In the genomic region with DNA sequence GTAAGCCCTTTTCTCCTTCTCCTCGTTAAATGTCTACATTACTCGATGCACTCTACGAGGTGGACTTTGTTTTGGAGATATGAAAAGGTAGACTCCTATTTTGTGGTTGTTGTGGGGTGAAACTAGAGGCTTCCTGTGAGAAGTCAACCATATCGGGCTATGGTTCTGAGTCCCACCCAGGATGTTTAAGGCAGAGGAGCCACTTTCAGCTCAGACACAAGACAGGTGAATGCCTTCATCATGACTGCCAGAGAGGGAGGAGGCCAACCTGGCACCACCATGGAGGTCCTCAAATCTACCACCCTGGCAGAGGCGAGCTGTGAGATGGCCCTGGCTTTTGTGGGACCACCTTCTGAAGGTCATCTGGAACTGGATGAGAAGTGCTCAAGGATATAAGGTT, we compare ENCODE assay signal across 12 cellular contexts.
DNase-seq lines count a peak whose midpoint lies in the region; ATAC-seq and TF ChIP-seq lines count a peak whose summit lies in the region.
"Had no signal": no experiment of that assay in that cellular context is flagged by ENCODE, and none has a peak within 500 bp of the region (broad histone marks: within the 10 kb centered on the region; RNA-seq: fewer than 3 reads in every experiment).

No MANE protein-coding gene starts in this region.

- DNase-seq in stimulated activated CD4-positive, alpha-beta T cell treated with anti-CD3 and anti-CD28 coated beads, Interleukin-15, amount 100 ng/mL, for 24 hours = peak; percentile 34
- no peak for DNase-seq in stimulated activated CD4-positive, alpha-beta T cell treated with anti-CD3 and anti-CD28 coated beads, Interleukin-2, amount 100 ng/mL, for 24 hours
- DNase-seq in activated effector memory CD4-positive, alpha-beta T cell treated with anti-CD3 and anti-CD28 coated beads, Interleukin-2, amount 50 U/mL, for 16 hours = peak; percentile 69
- DNase-seq in NCI-H2107 (lab: John Stamatoyannopoulos, UW) = no peak
- no peak for DNase-seq in erythroblast (lab: John Stamatoyannopoulos, UW)
- DNase-seq in A172 (ENCODE audit: low spot score) = no peak
- DNase-seq: hippocampal formation, NCI-H774, right cardiac atrium, SW 1271 had no signal

- no peak for TF ChIP-seq POLR2A in erythroblast (IDR thresholded peaks at IDR 0.05; ENCODE audit: low read length)

- no peaks in the 10 kb centered on the region for H3K9me3 Mint-ChIP-seq in stimulated activated naive CD8-positive, alpha-beta T cell treated with anti-CD3 and anti-CD28 coated beads, Interleukin-15, Interleukin-2, amounts not matched to agents 100 ng/mL and 50 ng/mL, for 24 hours

- peaks cover 94% of the 10 kb centered on the region for H3K4me1 Mint-ChIP-seq in stimulated activated naive CD8-positive, alpha-beta T cell treated with anti-CD3 and anti-CD28 coated beads, Interleukin-15, Interleukin-2, amounts not matched to agents 100 ng/mL and 50 ng/mL, for 24 hours (ENCODE audit: low read depth)

- H3K27me3 Mint-ChIP-seq in stimulated activated naive CD8-positive, alpha-beta T cell treated with anti-CD3 and anti-CD28 coated beads, Interleukin-15, Interleukin-2, amounts not matched to agents 100 ng/mL and 50 ng/mL, for 24 hours = no peaks in the 10 kb centered on the region

- H3K27ac Mint-ChIP-seq in stimulated activated naive CD8-positive, alpha-beta T cell treated with anti-CD3 and anti-CD28 coated beads, Interleukin-15, Interleukin-2, amounts not matched to agents 100 ng/mL and 50 ng/mL, for 24 hours = peak overlapping the region; percentile 39

- ATAC-seq in HG03354 (IDR thresholded peaks at IDR 0.05; ENCODE audit: poor library complexity, severe bottlenecking, unreplicated experiment) = peak; percentile 50
- ATAC-seq: right cardiac atrium had no signal

- no peaks in the 10 kb centered on the region for H3K36me3 Mint-ChIP-seq in stimulated activated naive CD8-positive, alpha-beta T cell treated with anti-CD3 and anti-CD28 coated beads, Interleukin-15, Interleukin-2, amounts not matched to agents 100 ng/mL and 50 ng/mL, for 24 hours (ENCODE audit: low read depth)

- peak overlapping the region; percentile 55 for H3K4me3 Mint-ChIP-seq in stimulated activated naive CD8-positive, alpha-beta T cell treated with anti-CD3 and anti-CD28 coated beads, Interleukin-15, Interleukin-2, amounts not matched to agents 100 ng/mL and 50 ng/mL, for 24 hours

Comparison
In these comparisons a context has a peak if more than half of its experiments do, and no peak if none do; other contexts are left out.
1. DNase-seq: peak in stimulated activated CD4-positive, alpha-beta T cell treated with anti-CD3 and anti-CD28 coated beads, Interleukin-15, amount 100 ng/mL, for 24 hours (single experiment) and activated effector memory CD4-positive, alpha-beta T cell treated with anti-CD3 and anti-CD28 coated beads, Interleukin-2, amount 50 U/mL, for 16 hours (single experiment); none in stimulated activated CD4-positive, alpha-beta T cell treated with anti-CD3 and anti-CD28 coated beads, Interleukin-2, amount 100 ng/mL, for 24 hours (0 of 2), NCI-H2107 (single experiment), erythroblast (0 of 2) and A172 (single experiment).